In the genomic region with DNA sequence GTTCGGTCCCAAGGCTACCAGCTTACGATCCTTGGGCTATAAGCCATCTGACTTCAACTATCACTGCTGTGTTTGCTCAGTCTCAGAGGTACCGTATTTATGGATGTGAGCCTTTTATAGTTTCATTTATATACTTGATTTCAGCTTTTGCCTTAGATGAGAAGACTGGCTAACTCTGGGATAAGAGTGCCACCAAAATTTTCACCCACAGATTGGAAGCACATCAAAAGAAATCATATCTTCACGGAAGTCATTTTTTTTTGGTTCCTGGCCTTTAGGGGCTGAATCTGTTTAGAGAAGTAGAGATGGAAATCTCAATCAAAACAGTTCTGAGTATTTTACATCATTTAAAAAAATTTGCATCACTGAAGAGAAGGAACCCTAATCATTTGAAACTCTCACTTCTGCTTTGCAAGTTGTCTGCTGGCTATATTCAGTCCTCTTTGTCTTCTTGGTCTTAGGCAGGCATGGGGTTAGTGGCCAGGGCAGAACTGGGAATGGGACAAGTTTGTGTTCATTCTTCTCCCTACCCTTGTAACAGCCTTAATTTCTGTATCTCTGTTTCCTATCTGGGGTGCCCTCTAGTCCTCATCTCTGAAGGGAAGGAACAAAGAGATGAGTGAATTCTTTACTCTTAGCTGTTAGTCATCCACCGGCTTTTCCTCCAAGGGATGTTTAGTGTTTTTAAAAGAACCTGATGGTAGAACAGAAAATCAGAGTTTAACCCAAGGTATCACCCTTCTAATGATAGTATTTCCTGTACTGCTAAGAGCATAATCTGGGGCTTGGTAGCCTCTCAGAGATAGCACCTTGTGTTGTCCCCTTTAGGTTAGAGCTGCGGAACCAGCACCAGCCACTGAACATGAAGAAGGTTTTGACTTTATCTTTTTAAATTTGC, we compare ENCODE assay signal across 1 cellular context.
A peak's percentile ranks its signal among the peaks of the same experiment; 100 is the strongest.
TF ChIP-seq lines count a peak whose summit lies in the region.

No MANE protein-coding gene starts in this region.

TF ChIP-seq in GM12878, 131 proteins besides CTCF, POLR2A, EP300 and RAD21 (continued from another document and continues in another):
- TF ChIP-seq, protein P1, sequence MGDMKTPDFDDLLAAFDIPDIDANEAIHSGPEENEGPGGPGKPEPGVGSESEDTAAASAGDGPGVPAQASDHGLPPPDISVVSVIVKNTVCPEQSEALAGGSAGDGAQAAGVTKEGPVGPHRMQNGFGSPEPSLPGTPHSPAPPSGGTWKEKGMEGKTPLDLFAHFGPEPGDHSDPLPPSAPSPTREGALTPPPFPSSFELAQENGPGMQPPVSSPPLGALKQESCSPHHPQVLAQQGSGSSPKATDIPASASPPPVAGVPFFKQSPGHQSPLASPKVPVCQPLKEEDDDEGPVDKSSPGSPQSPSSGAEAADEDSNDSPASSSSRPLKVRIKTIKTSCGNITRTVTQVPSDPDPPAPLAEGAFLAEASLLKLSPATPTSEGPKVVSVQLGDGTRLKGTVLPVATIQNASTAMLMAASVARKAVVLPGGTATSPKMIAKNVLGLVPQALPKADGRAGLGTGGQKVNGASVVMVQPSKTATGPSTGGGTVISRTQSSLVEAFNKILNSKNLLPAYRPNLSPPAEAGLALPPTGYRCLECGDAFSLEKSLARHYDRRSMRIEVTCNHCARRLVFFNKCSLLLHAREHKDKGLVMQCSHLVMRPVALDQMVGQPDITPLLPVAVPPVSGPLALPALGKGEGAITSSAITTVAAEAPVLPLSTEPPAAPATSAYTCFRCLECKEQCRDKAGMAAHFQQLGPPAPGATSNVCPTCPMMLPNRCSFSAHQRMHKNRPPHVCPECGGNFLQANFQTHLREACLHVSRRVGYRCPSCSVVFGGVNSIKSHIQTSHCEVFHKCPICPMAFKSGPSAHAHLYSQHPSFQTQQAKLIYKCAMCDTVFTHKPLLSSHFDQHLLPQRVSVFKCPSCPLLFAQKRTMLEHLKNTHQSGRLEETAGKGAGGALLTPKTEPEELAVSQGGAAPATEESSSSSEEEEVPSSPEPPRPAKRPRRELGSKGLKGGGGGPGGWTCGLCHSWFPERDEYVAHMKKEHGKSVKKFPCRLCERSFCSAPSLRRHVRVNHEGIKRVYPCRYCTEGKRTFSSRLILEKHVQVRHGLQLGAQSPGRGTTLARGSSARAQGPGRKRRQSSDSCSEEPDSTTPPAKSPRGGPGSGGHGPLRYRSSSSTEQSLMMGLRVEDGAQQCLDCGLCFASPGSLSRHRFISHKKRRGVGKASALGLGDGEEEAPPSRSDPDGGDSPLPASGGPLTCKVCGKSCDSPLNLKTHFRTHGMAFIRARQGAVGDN (IDR thresholded peaks at IDR 0.05), result peak; percentile 42; the same call in 1 of the 2 replicates
- TF ChIP-seq LARP7 (IDR thresholded peaks at IDR 0.05) (no peak), CHD2 (IDR thresholded peaks at IDR 0.05; ENCODE audit: borderline replicate concordance, low read depth, low read length) (peak; percentile 39; the same call in 1 of the 2 replicates), SIN3A (IDR thresholded peaks at IDR 0.05; ENCODE audit: low read depth, low read length) (0 out of 2 replicates have a peak, but pooled peaks have one; percentile 50), RAD51 (IDR thresholded peaks at IDR 0.05) (no peak), RBBP5 (conservative IDR thresholded peaks at IDR 0.05) (no peak), CEBPB (IDR thresholded peaks at IDR 0.05; ENCODE audit: borderline replicate concordance in 1 of 2, low read depth in 2 of 2, low read length in 2 of 2) (no peak), HDAC2 (IDR thresholded peaks at IDR 0.05) (no peak), FOXK2 (IDR thresholded peaks at IDR 0.05) (no peak), YBX1 (IDR thresholded peaks at IDR 0.05) (no peak), CHD1 (IDR thresholded peaks at IDR 0.05; ENCODE audit: low read depth, low read length) (peak; percentile 42; the same call in 1 of the 2 replicates), NR2C1 (IDR thresholded peaks at IDR 0.05) (no peak), DPF2 (IDR thresholded peaks at IDR 0.05) (peak; percentile 92), NR2C2 (IDR thresholded peaks at IDR 0.05; ENCODE audit: borderline replicate concordance, control insufficient read depth, insufficient read length, low read depth) (no peak), MTA3 (IDR thresholded peaks at IDR 0.05; ENCODE audit: borderline replicate concordance, low read length) (no peak; the same call in 1 of the 2 replicates), MTA2 (IDR thresholded peaks at IDR 0.05; ENCODE audit: low read depth) (peak; percentile 88), ZSCAN29 (IDR thresholded peaks at IDR 0.05) (no peak), CREM (IDR thresholded peaks at IDR 0.05; ENCODE audit: low read depth) (peak; percentile 38; the same call in 1 of the 2 replicates), CBX5 (IDR thresholded peaks at IDR 0.05; ENCODE audit: low read depth) (0 out of 2 replicates have a peak, but pooled peaks have one; percentile 13), GATAD2B (conservative IDR thresholded peaks at IDR 0.05; ENCODE audit: low read depth) (peak; percentile 49; the same call in 1 of the 2 replicates), BMI1 (IDR thresholded peaks at IDR 0.05; ENCODE audit: borderline replicate concordance) (no peak), BACH1 (IDR thresholded peaks at IDR 0.05; ENCODE audit: borderline replicate concordance) (peak; percentile 64; the same call in 1 of the 2 replicates), SUPT20H (IDR thresholded peaks at IDR 0.05; ENCODE audit: borderline replicate concordance, control insufficient read depth, low read depth, low read length) (no peak)
- TF ChIP-seq, protein P2, sequence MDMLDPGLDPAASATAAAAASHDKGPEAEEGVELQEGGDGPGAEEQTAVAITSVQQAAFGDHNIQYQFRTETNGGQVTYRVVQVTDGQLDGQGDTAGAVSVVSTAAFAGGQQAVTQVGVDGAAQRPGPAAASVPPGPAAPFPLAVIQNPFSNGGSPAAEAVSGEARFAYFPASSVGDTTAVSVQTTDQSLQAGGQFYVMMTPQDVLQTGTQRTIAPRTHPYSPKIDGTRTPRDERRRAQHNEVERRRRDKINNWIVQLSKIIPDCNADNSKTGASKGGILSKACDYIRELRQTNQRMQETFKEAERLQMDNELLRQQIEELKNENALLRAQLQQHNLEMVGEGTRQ (IDR thresholded peaks at IDR 0.05; ENCODE audit: borderline replicate concordance, low read depth, low read length), result no peak
- TF ChIP-seq, protein P3, sequence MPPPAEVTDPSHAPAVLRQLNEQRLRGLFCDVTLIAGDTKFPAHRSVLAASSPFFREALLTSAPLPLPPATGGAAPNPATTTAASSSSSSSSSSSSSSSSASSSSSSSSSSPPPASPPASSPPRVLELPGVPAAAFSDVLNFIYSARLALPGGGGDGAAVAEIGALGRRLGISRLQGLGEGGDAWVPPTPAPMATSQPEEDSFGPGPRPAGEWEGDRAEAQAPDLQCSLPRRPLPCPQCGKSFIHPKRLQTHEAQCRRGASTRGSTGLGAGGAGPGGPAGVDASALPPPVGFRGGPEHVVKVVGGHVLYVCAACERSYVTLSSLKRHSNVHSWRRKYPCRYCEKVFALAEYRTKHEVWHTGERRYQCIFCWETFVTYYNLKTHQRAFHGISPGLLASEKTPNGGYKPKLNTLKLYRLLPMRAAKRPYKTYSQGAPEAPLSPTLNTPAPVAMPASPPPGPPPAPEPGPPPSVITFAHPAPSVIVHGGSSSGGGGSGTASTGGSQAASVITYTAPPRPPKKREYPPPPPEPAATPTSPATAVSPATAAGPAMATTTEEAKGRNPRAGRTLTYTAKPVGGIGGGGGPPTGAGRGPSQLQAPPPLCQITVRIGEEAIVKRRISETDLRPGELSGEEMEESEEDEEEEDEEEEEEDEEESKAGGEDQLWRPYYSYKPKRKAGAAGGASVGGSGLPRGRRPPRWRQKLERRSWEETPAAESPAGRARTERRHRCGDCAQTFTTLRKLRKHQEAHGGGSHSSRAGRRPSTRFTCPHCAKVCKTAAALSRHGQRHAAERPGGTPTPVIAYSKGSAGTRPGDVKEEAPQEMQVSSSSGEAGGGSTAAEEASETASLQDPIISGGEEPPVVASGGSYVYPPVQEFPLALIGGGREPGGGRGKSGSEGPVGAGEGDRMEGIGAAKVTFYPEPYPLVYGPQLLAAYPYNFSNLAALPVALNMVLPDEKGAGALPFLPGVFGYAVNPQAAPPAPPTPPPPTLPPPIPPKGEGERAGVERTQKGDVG (CRISPR knock-in tag; IDR thresholded peaks at IDR 0.05), result no peak
- TF ChIP-seq, protein P4, sequence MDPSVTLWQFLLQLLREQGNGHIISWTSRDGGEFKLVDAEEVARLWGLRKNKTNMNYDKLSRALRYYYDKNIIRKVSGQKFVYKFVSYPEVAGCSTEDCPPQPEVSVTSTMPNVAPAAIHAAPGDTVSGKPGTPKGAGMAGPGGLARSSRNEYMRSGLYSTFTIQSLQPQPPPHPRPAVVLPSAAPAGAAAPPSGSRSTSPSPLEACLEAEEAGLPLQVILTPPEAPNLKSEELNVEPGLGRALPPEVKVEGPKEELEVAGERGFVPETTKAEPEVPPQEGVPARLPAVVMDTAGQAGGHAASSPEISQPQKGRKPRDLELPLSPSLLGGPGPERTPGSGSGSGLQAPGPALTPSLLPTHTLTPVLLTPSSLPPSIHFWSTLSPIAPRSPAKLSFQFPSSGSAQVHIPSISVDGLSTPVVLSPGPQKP (IDR thresholded peaks at IDR 0.05; ENCODE audit: low read depth, low read length), result no peak
- TF ChIP-seq, protein P5, sequence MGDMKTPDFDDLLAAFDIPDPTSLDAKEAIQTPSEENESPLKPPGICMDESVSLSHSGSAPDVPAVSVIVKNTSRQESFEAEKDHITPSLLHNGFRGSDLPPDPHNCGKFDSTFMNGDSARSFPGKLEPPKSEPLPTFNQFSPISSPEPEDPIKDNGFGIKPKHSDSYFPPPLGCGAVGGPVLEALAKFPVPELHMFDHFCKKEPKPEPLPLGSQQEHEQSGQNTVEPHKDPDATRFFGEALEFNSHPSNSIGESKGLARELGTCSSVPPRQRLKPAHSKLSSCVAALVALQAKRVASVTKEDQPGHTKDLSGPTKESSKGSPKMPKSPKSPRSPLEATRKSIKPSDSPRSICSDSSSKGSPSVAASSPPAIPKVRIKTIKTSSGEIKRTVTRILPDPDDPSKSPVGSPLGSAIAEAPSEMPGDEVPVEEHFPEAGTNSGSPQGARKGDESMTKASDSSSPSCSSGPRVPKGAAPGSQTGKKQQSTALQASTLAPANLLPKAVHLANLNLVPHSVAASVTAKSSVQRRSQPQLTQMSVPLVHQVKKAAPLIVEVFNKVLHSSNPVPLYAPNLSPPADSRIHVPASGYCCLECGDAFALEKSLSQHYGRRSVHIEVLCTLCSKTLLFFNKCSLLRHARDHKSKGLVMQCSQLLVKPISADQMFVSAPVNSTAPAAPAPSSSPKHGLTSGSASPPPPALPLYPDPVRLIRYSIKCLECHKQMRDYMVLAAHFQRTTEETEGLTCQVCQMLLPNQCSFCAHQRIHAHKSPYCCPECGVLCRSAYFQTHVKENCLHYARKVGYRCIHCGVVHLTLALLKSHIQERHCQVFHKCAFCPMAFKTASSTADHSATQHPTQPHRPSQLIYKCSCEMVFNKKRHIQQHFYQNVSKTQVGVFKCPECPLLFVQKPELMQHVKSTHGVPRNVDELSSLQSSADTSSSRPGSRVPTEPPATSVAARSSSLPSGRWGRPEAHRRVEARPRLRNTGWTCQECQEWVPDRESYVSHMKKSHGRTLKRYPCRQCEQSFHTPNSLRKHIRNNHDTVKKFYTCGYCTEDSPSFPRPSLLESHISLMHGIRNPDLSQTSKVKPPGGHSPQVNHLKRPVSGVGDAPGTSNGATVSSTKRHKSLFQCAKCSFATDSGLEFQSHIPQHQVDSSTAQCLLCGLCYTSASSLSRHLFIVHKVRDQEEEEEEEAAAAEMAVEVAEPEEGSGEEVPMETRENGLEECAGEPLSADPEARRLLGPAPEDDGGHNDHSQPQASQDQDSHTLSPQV (IDR thresholded peaks at IDR 0.05), result no peak
- TF ChIP-seq, protein P6, sequence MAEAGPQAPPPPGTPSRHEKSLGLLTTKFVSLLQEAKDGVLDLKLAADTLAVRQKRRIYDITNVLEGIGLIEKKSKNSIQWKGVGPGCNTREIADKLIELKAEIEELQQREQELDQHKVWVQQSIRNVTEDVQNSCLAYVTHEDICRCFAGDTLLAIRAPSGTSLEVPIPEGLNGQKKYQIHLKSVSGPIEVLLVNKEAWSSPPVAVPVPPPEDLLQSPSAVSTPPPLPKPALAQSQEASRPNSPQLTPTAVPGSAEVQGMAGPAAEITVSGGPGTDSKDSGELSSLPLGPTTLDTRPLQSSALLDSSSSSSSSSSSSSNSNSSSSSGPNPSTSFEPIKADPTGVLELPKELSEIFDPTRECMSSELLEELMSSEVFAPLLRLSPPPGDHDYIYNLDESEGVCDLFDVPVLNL (IDR thresholded peaks at IDR 0.05; ENCODE audit: low read depth, low read length), result no peak
- TF ChIP-seq, protein P7, sequence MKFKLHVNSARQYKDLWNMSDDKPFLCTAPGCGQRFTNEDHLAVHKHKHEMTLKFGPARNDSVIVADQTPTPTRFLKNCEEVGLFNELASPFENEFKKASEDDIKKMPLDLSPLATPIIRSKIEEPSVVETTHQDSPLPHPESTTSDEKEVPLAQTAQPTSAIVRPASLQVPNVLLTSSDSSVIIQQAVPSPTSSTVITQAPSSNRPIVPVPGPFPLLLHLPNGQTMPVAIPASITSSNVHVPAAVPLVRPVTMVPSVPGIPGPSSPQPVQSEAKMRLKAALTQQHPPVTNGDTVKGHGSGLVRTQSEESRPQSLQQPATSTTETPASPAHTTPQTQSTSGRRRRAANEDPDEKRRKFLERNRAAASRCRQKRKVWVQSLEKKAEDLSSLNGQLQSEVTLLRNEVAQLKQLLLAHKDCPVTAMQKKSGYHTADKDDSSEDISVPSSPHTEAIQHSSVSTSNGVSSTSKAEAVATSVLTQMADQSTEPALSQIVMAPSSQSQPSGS (IDR thresholded peaks at IDR 0.05; ENCODE audit: low read length), result 0 out of 2 replicates have a peak, but pooled peaks have one; percentile 63
- TF ChIP-seq, protein P8, sequence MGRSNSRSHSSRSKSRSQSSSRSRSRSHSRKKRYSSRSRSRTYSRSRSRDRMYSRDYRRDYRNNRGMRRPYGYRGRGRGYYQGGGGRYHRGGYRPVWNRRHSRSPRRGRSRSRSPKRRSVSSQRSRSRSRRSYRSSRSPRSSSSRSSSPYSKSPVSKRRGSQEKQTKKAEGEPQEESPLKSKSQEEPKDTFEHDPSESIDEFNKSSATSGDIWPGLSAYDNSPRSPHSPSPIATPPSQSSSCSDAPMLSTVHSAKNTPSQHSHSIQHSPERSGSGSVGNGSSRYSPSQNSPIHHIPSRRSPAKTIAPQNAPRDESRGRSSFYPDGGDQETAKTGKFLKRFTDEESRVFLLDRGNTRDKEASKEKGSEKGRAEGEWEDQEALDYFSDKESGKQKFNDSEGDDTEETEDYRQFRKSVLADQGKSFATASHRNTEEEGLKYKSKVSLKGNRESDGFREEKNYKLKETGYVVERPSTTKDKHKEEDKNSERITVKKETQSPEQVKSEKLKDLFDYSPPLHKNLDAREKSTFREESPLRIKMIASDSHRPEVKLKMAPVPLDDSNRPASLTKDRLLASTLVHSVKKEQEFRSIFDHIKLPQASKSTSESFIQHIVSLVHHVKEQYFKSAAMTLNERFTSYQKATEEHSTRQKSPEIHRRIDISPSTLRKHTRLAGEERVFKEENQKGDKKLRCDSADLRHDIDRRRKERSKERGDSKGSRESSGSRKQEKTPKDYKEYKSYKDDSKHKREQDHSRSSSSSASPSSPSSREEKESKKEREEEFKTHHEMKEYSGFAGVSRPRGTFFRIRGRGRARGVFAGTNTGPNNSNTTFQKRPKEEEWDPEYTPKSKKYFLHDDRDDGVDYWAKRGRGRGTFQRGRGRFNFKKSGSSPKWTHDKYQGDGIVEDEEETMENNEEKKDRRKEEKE (IDR thresholded peaks at IDR 0.05), result no peak
